In the genomic region with DNA sequence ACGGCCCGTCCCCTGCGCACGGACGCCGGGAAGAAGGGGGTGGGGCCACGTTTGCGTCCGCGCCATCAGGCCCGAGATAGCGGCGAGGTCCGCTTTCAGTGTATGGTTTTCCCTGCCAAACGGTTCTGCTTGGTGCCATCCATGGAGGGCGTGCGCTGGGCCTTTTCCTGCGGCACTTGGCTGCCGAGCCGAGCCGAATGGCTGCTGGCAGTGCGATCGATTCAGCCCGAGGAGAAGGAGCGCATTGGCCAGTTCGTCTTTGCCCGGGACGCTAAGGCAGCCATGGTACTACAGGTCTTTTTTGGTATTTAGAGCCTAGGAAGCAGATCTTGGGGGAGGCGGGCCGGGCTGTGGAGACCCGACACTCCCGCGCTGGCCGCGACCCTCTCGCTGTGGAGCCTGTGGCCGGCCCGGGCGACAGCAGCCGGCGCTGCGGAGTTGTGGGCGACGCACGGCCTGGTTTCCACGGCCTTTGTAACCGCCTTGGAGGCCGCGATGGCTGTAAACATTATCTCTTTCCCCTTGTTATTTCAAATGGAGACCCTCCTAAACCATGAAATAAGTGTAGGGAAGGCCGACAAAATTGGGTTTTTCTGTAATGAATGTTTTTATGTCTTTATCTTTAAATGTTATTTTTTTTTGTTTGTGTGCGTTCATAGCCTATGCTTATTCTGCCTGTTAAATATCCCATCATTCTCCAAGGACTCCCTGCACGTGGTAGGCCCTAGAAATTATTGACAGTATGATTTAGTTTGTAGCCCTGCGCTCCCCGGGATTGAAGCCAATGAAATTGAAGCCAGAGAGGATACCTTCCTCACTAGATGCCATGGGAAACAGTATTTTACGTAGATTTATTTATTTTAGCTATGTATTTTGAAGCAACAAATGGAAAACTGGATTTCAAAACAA, we compare ENCODE assay signal across 8 cellular contexts. TPM values are rescaled to one million over a fixed set of nuclear protein-coding genes. Genes with fewer than 3 reads are reported as not detected.
DNase-seq lines count a peak whose midpoint lies in the region; ATAC-seq, FAIRE-seq and TF ChIP-seq lines count a peak whose summit lies in the region.

A gene with protein sequence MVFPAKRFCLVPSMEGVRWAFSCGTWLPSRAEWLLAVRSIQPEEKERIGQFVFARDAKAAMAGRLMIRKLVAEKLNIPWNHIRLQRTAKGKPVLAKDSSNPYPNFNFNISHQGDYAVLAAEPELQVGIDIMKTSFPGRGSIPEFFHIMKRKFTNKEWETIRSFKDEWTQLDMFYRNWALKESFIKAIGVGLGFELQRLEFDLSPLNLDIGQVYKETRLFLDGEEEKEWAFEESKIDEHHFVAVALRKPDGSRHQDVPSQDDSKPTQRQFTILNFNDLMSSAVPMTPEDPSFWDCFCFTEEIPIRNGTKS (plus strand): TSS at position 54 of the 909 bp plus-strand sequence. CDS start 49 bp downstream, at position 103.

- H3K4me1 ChIP-seq in K562 (replicated peaks in 1 of 2; ENCODE audit: control insufficient read depth in 2 of 2, insufficient read depth in 2 of 2, low read length in 2 of 2) (peaks cover 0 to 9% of the 10 kb centered on the region in 2 experiments; a peak in 2 of 5 replicates), sigmoid colon (peaks cover 0 to 60% (median 49%) of the 10 kb centered on the region in 4 donors)

- in situ Hi-C loops in K562 (cut with MboI) (no loop called here), GM13976 (cut with MboI; ENCODE audit: low sequenced_read_pairs, unreplicated experiment) (no loop called here)

- ATAC-seq in GM19023 (IDR thresholded peaks at IDR 0.05; ENCODE audit: unreplicated experiment) (peak; percentile 23), HG03108 (IDR thresholded peaks at IDR 0.05; ENCODE audit: unreplicated experiment) (peak; percentile 9), K562 (peak; percentile 56)

- TF ChIP-seq POLR2A in K562 (conservative IDR thresholded peaks at IDR 0.05) (peak; percentile 93), sigmoid colon (IDR thresholded peaks at IDR 0.05) (peak in 1 of 2 donors; percentile 30)

- no peaks in the 10 kb centered on the region for H3K27me3 ChIP-seq in K562 (ENCODE audit: control insufficient read depth in 2 of 2, insufficient read depth in 2 of 2, low read length in 2 of 2)
- no peaks in the 10 kb centered on the region for H3K27me3 ChIP-seq in sigmoid colon

- H4K20me1 ChIP-seq in K562 (replicated peaks; ENCODE audit: control insufficient read depth, insufficient read depth, low read length) = no peaks in the 10 kb centered on the region

- POLR2A ChIA-PET in K562 (lab: Yijun Ruan, JAX) = interaction anchor here (0.7 to 1.2 kb wide), 4 partner anchors 8 to 17 kb away, joined by 3 to 5 read pairs (median 4); no protein-coding TSS in a partner anchor

- no peaks in the 10 kb centered on the region for H3K9me3 ChIP-seq in K562 (replicated peaks; ENCODE audit: control insufficient read depth, insufficient read depth, low read depth, low read length)
- H3K9me3 ChIP-seq in iPS-18c (ENCODE audit: control insufficient read depth, insufficient read depth, low read length) = no peaks in the 10 kb centered on the region
- no peaks in the 10 kb centered on the region for H3K9me3 ChIP-seq in sigmoid colon

- TF ChIP-seq CTCF in K562 (IDR thresholded peaks at IDR 0.05 in 2 of 3, conservative IDR thresholded peaks at IDR 0.05 in 1 of 3; ENCODE audit: insufficient read depth in 2 of 3, low read depth in 1 of 3, low read length in 3 of 3) (0 out of 6 replicates have a peak, but pooled peaks of 1 of the 3 experiments have one; percentile 18), sigmoid colon (IDR thresholded peaks at IDR 0.05) (no peak), GM13976 (IDR thresholded peaks at IDR 0.05; ENCODE audit: borderline replicate concordance, control extremely low read depth, extremely low read depth, insufficient read depth, missing control alignments) (no peak)

- TSS peak; percentile 54 for BruUV-seq in K562 (replicated peaks; lab: Mats Ljungman, UMichigan)

- H3K9ac ChIP-seq in K562 (ENCODE audit: insufficient read depth in 1 of 2, low read depth in 2 of 2, low read length in 2 of 2) = peak within 1 kb of the TSS; percentile 96 to 100

- H3K27ac ChIP-seq in K562 (ENCODE audit: extremely low read depth, low read depth, low read length) = peak within 1 kb of the TSS; percentile 98
- peak within 1 kb of the TSS; percentile 96 to 99 (median 97) for H3K27ac ChIP-seq in sigmoid colon

- CTCF ChIA-PET in K562 (lab: Yijun Ruan, JAX; ENCODE audit: low intra/inter-chr PET ratio) = no interaction called here

- intact Hi-C loops in K562 (cut with micrococcal nuclease) = loop anchor here (1.0 to 2.0 kb wide), 3 partner anchors 55 to 1485 kb away; a partner anchor contains a TSS
- intact Hi-C loops in sigmoid colon (cut with DNase I) = loop anchor here (1.0 kb wide), 1 partner anchor 56 kb away; a partner anchor contains a TSS

- no peak for TF ChIP-seq EP300 in K562 (IDR thresholded peaks at IDR 0.05; ENCODE audit: low read length)
- TF ChIP-seq EP300 in sigmoid colon (IDR thresholded peaks at IDR 0.05) = peak in 1 of 4 donors; percentile 2

- no peaks in the 10 kb centered on the region for H3K9me1 ChIP-seq in K562 (ENCODE audit: control insufficient read depth, insufficient read depth, low read length)

- peaks cover 56% of the 10 kb centered on the region for H3K79me2 ChIP-seq in K562 (ENCODE audit: control insufficient read depth, insufficient read depth, low read length)

- peak within 1 kb of the TSS; percentile 92 for H3K4me3 ChIP-seq in K562
- H3K4me3 ChIP-seq in iPS-18c (ENCODE audit: insufficient read depth, low read depth, low read length) = peak within 1 kb of the TSS; percentile 99
- H3K4me3 ChIP-seq in sigmoid colon = peak within 1 kb of the TSS; percentile 83 to 92 (median 86)

- DNase-seq in DMS114 treated with DMSO at 0.1 percent for 48 hours (lab: John Stamatoyannopoulos, UW; ENCODE audit: unreplicated experiment) (peak; percentile 10), NCI-H748 treated with DMSO at 0.1 percent for 48 hours (lab: John Stamatoyannopoulos, UW) (peak; percentile 46), K562 (ENCODE audit: extremely low read depth in 1 of 4, low spot score in 3 of 4) (peak; percentile 13 to 54 (median 15)), sigmoid colon (no peak), GM13976 (ENCODE audit: low spot score) (no peak)

- FAIRE-seq in K562 (lab: Jason Lieb, UNC) = no peak

- H3K36me3 ChIP-seq in K562 (ENCODE audit: control insufficient read depth, insufficient read depth, low read length) (peaks cover 34% of the 10 kb centered on the region), sigmoid colon (peaks cover 0 to 31% (median 0%) of the 10 kb centered on the region in 4 donors)

- TF ChIP-seq RAD21 in K562 (CRISPR knock-in tag; conservative IDR thresholded peaks at IDR 0.05 in 1 of 2, IDR thresholded peaks at IDR 0.05 in 1 of 2) = no peak

- peak within 1 kb of the TSS; percentile 93 for H3K4me2 ChIP-seq in K562 (ENCODE audit: insufficient read depth, low read length)

- under 1% methylated on average over 28 of the region's 55 CpGs for WGBS in K562 (ENCODE audit: insufficient coverage, low coverage, missing lambda C conversion rate)
- WGBS in sigmoid colon, 2 donors = 0% methylated on average over 55 of the region's 55 CpGs

- H2AFZ ChIP-seq in K562 (ENCODE audit: low read depth, low read length) = peak within 1 kb of the TSS; percentile 98

TF ChIP-seq in K562, 482 proteins besides CTCF, POLR2A, EP300 and RAD21 (continues in another document):
- TF ChIP-seq, protein P1, sequence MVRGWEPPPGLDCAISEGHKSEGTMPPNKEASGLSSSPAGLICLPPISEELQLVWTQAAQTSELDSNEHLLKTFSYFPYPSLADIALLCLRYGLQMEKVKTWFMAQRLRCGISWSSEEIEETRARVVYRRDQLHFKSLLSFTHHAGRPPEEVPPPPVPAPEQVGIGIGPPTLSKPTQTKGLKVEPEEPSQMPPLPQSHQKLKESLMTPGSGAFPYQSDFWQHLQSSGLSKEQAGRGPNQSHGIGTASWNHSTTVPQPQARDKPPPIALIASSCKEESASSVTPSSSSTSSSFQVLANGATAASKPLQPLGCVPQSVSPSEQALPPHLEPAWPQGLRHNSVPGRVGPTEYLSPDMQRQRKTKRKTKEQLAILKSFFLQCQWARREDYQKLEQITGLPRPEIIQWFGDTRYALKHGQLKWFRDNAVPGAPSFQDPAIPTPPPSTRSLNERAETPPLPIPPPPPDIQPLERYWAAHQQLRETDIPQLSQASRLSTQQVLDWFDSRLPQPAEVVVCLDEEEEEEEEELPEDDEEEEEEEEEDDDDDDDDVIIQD (CRISPR knock-in tag; IDR thresholded peaks at IDR 0.05) = no peak
- TF ChIP-seq, protein P2, sequence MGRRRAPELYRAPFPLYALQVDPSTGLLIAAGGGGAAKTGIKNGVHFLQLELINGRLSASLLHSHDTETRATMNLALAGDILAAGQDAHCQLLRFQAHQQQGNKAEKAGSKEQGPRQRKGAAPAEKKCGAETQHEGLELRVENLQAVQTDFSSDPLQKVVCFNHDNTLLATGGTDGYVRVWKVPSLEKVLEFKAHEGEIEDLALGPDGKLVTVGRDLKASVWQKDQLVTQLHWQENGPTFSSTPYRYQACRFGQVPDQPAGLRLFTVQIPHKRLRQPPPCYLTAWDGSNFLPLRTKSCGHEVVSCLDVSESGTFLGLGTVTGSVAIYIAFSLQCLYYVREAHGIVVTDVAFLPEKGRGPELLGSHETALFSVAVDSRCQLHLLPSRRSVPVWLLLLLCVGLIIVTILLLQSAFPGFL (CRISPR knock-in tag; IDR thresholded peaks at IDR 0.05) = no peak
- TF ChIP-seq U2AF2 (optimal IDR thresholded peaks at IDR 0.05; ENCODE audit: low read depth, low read length) (no peak), MCM3 (IDR thresholded peaks at IDR 0.05) (no peak)

RNA-seq across cellular contexts. Expression of the gene that starts here (rescaled TPM):
- 14.6 and 24.1 TPM in 2 replicates for total RNA-seq in K562 (2011; cell fraction: chromatin; rRNA removed; ENCODE audit: low replicate concordance)
- total RNA-seq in K562 (2011; cell fraction: nucleolus; rRNA removed) = 17.2 and 17.6 TPM in 2 replicates
- total RNA-seq in K562 (2011; cell fraction: nucleoplasm; rRNA removed) = 18.5 and 25.4 TPM in 2 replicates
- 59.4 and 61.4 TPM in 2 replicates for total RNA-seq in K562 (2014; rRNA removed)
- 73.1 and 78.9 TPM in 2 replicates for total RNA-seq in K562 (2014; rRNA removed; fragmentation: Illumina TruSeq; extraction: Trizol)
- 64.5 and 67.1 TPM in 2 replicates for total RNA-seq in K562 (2015; rRNA removed; fragmentation: Illumina TruSeq; extraction: Trizol)
- 59.7 and 69.0 TPM in 2 replicates for total RNA-seq in K562 (2021)
- polyA plus RNA-seq in K562 (2011; rRNA removed) = 46.5 and 69.4 TPM in 2 replicates
- polyA plus RNA-seq in K562 (2011; cell fraction: cytosol; rRNA removed) = 17.3 and 25.4 TPM in 2 replicates
- 18.9 and 19.1 TPM in 2 replicates for polyA plus RNA-seq in K562 (2011; cell fraction: nucleus; rRNA removed)
- 37.4 and 50.4 TPM in 2 replicates for polyA plus RNA-seq in K562 (2012)
- 56.3 and 61.8 TPM in 2 replicates for polyA plus RNA-seq in K562 (2014; fragmentation: Illumina TruSeq; extraction: Trizol)
- 100 to 1,000 TPM in 1 of 2 experiments, 10 to 100 TPM in 1; 96.2 to 115 TPM for polyA plus RNA-seq in K562 (2014; fragmentation: Nextera tagmentation; extraction: Ambion mirVana)
- 48.0 and 48.7 TPM in 2 replicates for polyA plus RNA-seq in K562 (2014; rRNA removed)
- polyA minus RNA-seq in K562 (2011; rRNA and poly(A)+ RNA removed) = 55.1 and 58.5 TPM in 2 replicates
- polyA minus RNA-seq in K562 (2011; cell fraction: cytosol; rRNA and poly(A)+ RNA removed) = 40.6 and 47.0 TPM in 2 replicates
- polyA minus RNA-seq in K562 (2011; cell fraction: nucleus; rRNA and poly(A)+ RNA removed) = 33.9 and 46.9 TPM in 2 replicates
- total RNA-seq in sigmoid colon = 10 to 100 TPM; 32.5 to 36.8 (median 34.2) TPM
- polyA plus RNA-seq in sigmoid colon = 10 to 100 TPM in 2 of 3 donors, 1 to 10 TPM in 1; 8.4 to 12.9 (median 10.9) TPM

Comparison
In these comparisons a context has a peak if more than half of its experiments do, and no peak if none do; other contexts are left out.
1. DNase-seq: peak in DMS114 treated with DMSO at 0.1 percent for 48 hours (single experiment), NCI-H748 treated with DMSO at 0.1 percent for 48 hours (single experiment) and K562 (4 of 4); none in sigmoid colon (single experiment) and GM13976 (single experiment).
2. Peak in every context shown above with its lines, with median percentiles within 50 percentile points of each other: ATAC-seq and H3K4me3 ChIP-seq.